ENCODE assay signal across 22 cellular contexts in genomic region chr6:120279706-120280105, GRCh38.
DNase-seq lines count a peak whose midpoint lies in the region; ATAC-seq and TF ChIP-seq lines count a peak whose summit lies in the region.
"Had no signal": no experiment of that assay in that cellular context is flagged by ENCODE, and none has a peak within 500 bp of the region (broad histone marks: within the 10 kb centered on the region; RNA-seq: fewer than 3 reads in every experiment).

No MANE protein-coding gene starts in this region.

- H4K20me1 ChIP-seq in SK-N-SH (ENCODE audit: insufficient read depth) = no peaks in the 10 kb centered on the region

- no peaks in the 10 kb centered on the region for H3F3A ChIP-seq in SK-N-SH (replicated peaks; ENCODE audit: insufficient read depth)

- H3K27me3 ChIP-seq in SK-N-SH (ENCODE audit: insufficient read depth) (no peaks in the 10 kb centered on the region), SJCRH30 (no peaks in the 10 kb centered on the region), breast epithelium (no peaks in the 10 kb centered on the region)

- ATAC-seq in SK-N-SH treated with all-trans-retinoic acid at 6 μM for 48 hours (no peak), GM19395 (IDR thresholded peaks at IDR 0.05; ENCODE audit: unreplicated experiment) (no peak)
- ATAC-seq: HCT116 had no signal

- no peak overlapping the region; a peak in 2 of 4 replicates for H3K27ac ChIP-seq in SK-N-SH (ENCODE audit: low read depth in 2 of 2, low read length in 1 of 2)
- no peak overlapping the region for H3K27ac ChIP-seq in SJCRH30
- no peak overlapping the region for H3K27ac ChIP-seq in breast epithelium

- H3K9me3 ChIP-seq in SK-N-SH = no peaks in the 10 kb centered on the region
- no peaks in the 10 kb centered on the region for H3K9me3 ChIP-seq in SJCRH30 (replicated peaks)
- no peaks in the 10 kb centered on the region for H3K9me3 ChIP-seq in breast epithelium

- no peak; the same call in 1 of the 2 replicates for TF ChIP-seq RAD21 in SK-N-SH (IDR thresholded peaks at IDR 0.05; ENCODE audit: low read length)

- H3K9ac ChIP-seq in SK-N-SH = no peak overlapping the region

- H3K9me2 ChIP-seq in SK-N-SH = no peaks in the 10 kb centered on the region

- TF ChIP-seq CTCF in SK-N-SH (IDR thresholded peaks at IDR 0.05) (no peak), breast epithelium (IDR thresholded peaks at IDR 0.05) (no peak)

- no peak overlapping the region for H3K4me2 ChIP-seq in SK-N-SH

- H3K79me2 ChIP-seq in SK-N-SH (ENCODE audit: insufficient read depth) = no peaks in the 10 kb centered on the region

- CTCF ChIA-PET in SK-N-SH (lab: Yijun Ruan, JAX) = no interaction called here

- H3K4me3 ChIP-seq in SK-N-SH (ENCODE audit: low read depth in 2 of 2, low read length in 1 of 2) = no peak overlapping the region
- no peak overlapping the region for H3K4me3 ChIP-seq in SJCRH30
- H3K4me3 ChIP-seq in breast epithelium = no peak overlapping the region

- POLR2A ChIA-PET in SK-N-SH (lab: Yijun Ruan, JAX) = no interaction called here

- H2AFZ ChIP-seq in SK-N-SH (ENCODE audit: low read depth) = no peak overlapping the region

- intact Hi-C loops in breast epithelium (cut with DNase I; ENCODE audit: low total_unique reads) = no loop called here

- DNase-seq in SK-N-SH (no peak), SJCRH30 (peak; percentile 4 to 30), islet precursor cell (peak; percentile 55), superior temporal gyrus (ENCODE audit: extremely low spot score) (peak; percentile 31), breast epithelium (ENCODE audit: low spot score in 2 of 2) (no peak), hepatic stellate cell (ENCODE audit: low spot score) (no peak)
- DNase-seq: 8988T; C1 segment of cervical spinal cord; CD4-positive, CD25-positive, alpha-beta regulatory T cell; CD8-positive, alpha-beta memory T cell; COR-L47; DMS 273 treated with DMSO at 0.1 percent for 48 hours; DMS53; DND-41; EL; GOT3; H7; HFFc6; IMR-90 had no signal

- no peak for TF ChIP-seq POLR2A in breast epithelium (IDR thresholded peaks at IDR 0.05)

- TF ChIP-seq EP300 in SK-N-SH (IDR thresholded peaks at IDR 0.05; ENCODE audit: borderline replicate concordance in 1 of 2, low read depth in 1 of 2, low read length in 1 of 2) = no peak

- H3K36me3 ChIP-seq in SK-N-SH (replicated peaks in 1 of 2; ENCODE audit: control insufficient read depth in 1 of 2, insufficient read depth in 2 of 2, low read length in 1 of 2) (no peaks in the 10 kb centered on the region), SJCRH30 (no peaks in the 10 kb centered on the region), breast epithelium (no peaks in the 10 kb centered on the region)

- WGBS in SK-N-SH (ENCODE audit: low lambda C conversion rate) = 46% methylated on average over 3 of the region's 3 CpGs

- H3K4me1 ChIP-seq in SK-N-SH (ENCODE audit: control insufficient read depth in 1 of 2, insufficient read depth in 2 of 2, low read depth in 1 of 2, low read length in 1 of 2) = peaks cover 0 to 3% of the 10 kb centered on the region in 2 experiments; a peak in 2 of 4 replicates
- no peaks in the 10 kb centered on the region for H3K4me1 ChIP-seq in SJCRH30
- H3K4me1 ChIP-seq in breast epithelium = no peaks in the 10 kb centered on the region

TF ChIP-seq in SK-N-SH, 30 proteins besides CTCF, POLR2A, EP300 and RAD21:
- TF ChIP-seq GATA2 (CRISPR knock-in tag; IDR thresholded peaks at IDR 0.05) (peak; percentile 7; the same call in 1 of the 2 replicates), CHD2 (IDR thresholded peaks at IDR 0.05; ENCODE audit: low read length, partially characterized antibody) (no peak), RCOR1 (IDR thresholded peaks at IDR 0.05; ENCODE audit: low read length) (0 out of 2 replicates have a peak, but pooled peaks have one; percentile 13)

TF ChIP-seq in SK-N-SH treated with all-trans-retinoic acid at 6 μM for 48 hours, 23 proteins besides CTCF, POLR2A, EP300 and RAD21:
- TF ChIP-seq ZNF565 (CRISPR knock-in tag; conservative IDR thresholded peaks at IDR 0.05; ENCODE audit: low read depth) (no peak), SNAI2 (CRISPR knock-in tag; IDR thresholded peaks at IDR 0.05) (no peak), BACH2 (CRISPR knock-in tag; IDR thresholded peaks at IDR 0.05; ENCODE audit: borderline replicate concordance) (no peak), OSR1 (CRISPR knock-in tag; IDR thresholded peaks at IDR 0.05) (no peak), RARB (CRISPR knock-in tag; IDR thresholded peaks at IDR 0.05) (no peak), TOX (CRISPR knock-in tag; IDR thresholded peaks at IDR 0.05; ENCODE audit: borderline replicate concordance) (no peak), CSRNP3 (CRISPR knock-in tag; IDR thresholded peaks at IDR 0.05) (no peak), ZNF8 (CRISPR knock-in tag; IDR thresholded peaks at IDR 0.05) (no peak), TSHZ2 (CRISPR knock-in tag; IDR thresholded peaks at IDR 0.05) (no peak), CREB5 (CRISPR knock-in tag; IDR thresholded peaks at IDR 0.05; ENCODE audit: low read depth) (no peak), PPARA (CRISPR knock-in tag; IDR thresholded peaks at IDR 0.05; ENCODE audit: borderline replicate concordance) (no peak), ZFP3 (CRISPR knock-in tag; IDR thresholded peaks at IDR 0.05) (no peak), ARNTL (CRISPR knock-in tag; IDR thresholded peaks at IDR 0.05; ENCODE audit: borderline replicate concordance, low read depth) (no peak), POU6F1 (CRISPR knock-in tag; IDR thresholded peaks at IDR 0.05; ENCODE audit: borderline replicate concordance, low read depth) (no peak), ZNF70 (CRISPR knock-in tag; IDR thresholded peaks at IDR 0.05) (no peak)

Comparison
In these comparisons a context has a peak if more than half of its experiments do, and no peak if none do; other contexts are left out.
1. DNase-seq: peak in SJCRH30 (2 of 2), islet precursor cell (single experiment) and superior temporal gyrus (single experiment); none in SK-N-SH (single experiment), breast epithelium (0 of 2) and hepatic stellate cell (single experiment).